18 cellular contexts compared by ENCODE assay signal in genomic region chr20:6384368-6384767, GRCh38.
DNase-seq lines count a peak whose midpoint lies in the region; ATAC-seq and TF ChIP-seq lines count a peak whose summit lies in the region.
"Had no signal": no experiment of that assay in that cellular context is flagged by ENCODE, and none has a peak within 500 bp of the region (broad histone marks: within the 10 kb centered on the region; RNA-seq: fewer than 3 reads in every experiment).

No MANE protein-coding gene starts in this region.

- H3K27ac ChIP-seq in left lung (no peak overlapping the region), foreskin keratinocyte (no peak overlapping the region)
- H3K27ac ChIP-seq: GM23248, HL-60 had no signal

- intact Hi-C loops in left lung (cut with DNase I), result no loop called here

- H3K4me3 ChIP-seq in left lung, result no peak overlapping the region
- H3K4me3 ChIP-seq: GM23248 had no signal

- H3K4me1 ChIP-seq in left lung, result no peaks in the 10 kb centered on the region
- H3K4me1 ChIP-seq in foreskin keratinocyte, result no peaks in the 10 kb centered on the region
- H3K4me1 ChIP-seq: BE2C had no signal

- H3K27me3 ChIP-seq in left lung (no peaks in the 10 kb centered on the region), foreskin keratinocyte (no peaks in the 10 kb centered on the region)
- H3K27me3 ChIP-seq: BE2C had no signal

- ATAC-seq in left lung (peak; percentile 62), GM21360 (IDR thresholded peaks at IDR 0.05; ENCODE audit: unreplicated experiment) (no peak), GM21390 (IDR thresholded peaks at IDR 0.05; ENCODE audit: unreplicated experiment) (no peak), foreskin keratinocyte (no peak)

- H3K9me3 ChIP-seq in left lung, result peaks cover 0 to 4% of the 10 kb centered on the region in 2 donors
- H3K9me3 ChIP-seq: BE2C had no signal

- DNase-seq in M059J (ENCODE audit: low read depth), result peak; percentile 27
- DNase-seq in NCI-H146 treated with DMSO at 0.1 percent for 48 hours (lab: John Stamatoyannopoulos, UW; ENCODE audit: unreplicated experiment), result peak; percentile 17
- peak; percentile 33 for DNase-seq in astrocyte of the hippocampus (ENCODE audit: low read depth, low spot score)
- DNase-seq in left lung, result no peak
- DNase-seq in AML-193 (lab: John Stamatoyannopoulos, UW), result no peak
- DNase-seq in foreskin keratinocyte, result no peak
- DNase-seq: BE2C; C1 segment of cervical spinal cord; CD4-positive, CD25-positive, alpha-beta regulatory T cell; CD8-positive, alpha-beta memory T cell; COR-L47; DMS79 treated with DMSO at 0.1 percent for 48 hours; GF-D8; GM23248; HCEC 1CT had no signal

- TF ChIP-seq CTCF in left lung (IDR thresholded peaks at IDR 0.05), result no peak
- no peak for TF ChIP-seq CTCF in foreskin keratinocyte (conservative IDR thresholded peaks at IDR 0.05)

- no peaks in the 10 kb centered on the region for H3K36me3 ChIP-seq in left lung
- H3K36me3 ChIP-seq: BE2C had no signal

Comparison
In these comparisons a context has a peak if more than half of its experiments do, and no peak if none do; other contexts are left out.
1. DNase-seq: peak in M059J (single experiment), NCI-H146 treated with DMSO at 0.1 percent for 48 hours (single experiment) and astrocyte of the hippocampus (single experiment); none in left lung (0 of 2), AML-193 (0 of 2) and foreskin keratinocyte (0 of 2).